Comparison of ENCODE assay signal across 17 cellular contexts in the genomic region with DNA sequence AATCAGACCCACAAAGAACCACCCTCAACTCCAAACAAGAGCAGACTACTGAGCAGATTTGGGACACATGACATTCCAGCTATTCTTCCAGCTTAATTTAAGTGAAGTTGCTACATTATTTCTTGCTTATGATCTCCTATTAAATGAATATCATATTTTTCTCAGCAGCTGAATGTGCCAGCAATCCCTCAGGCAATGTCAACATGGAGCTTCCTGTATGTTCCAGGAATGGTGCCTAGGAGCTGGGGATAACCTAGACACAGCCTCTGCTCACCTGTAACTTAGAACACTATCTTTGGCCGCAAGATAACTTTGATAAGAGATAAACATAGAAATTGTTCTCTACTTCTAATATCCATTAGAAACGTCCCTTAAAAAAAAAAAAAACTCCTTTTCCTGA.
DNase-seq lines count a peak whose midpoint lies in the region; ATAC-seq and TF ChIP-seq lines count a peak whose summit lies in the region.
"Had no signal": no experiment of that assay in that cellular context is flagged by ENCODE, and none has a peak within 500 bp of the region (broad histone marks: within the 10 kb centered on the region; RNA-seq: fewer than 3 reads in every experiment).

No MANE protein-coding gene starts in this region.

- H3K27me3 ChIP-seq in WERI-Rb-1 (ENCODE audit: insufficient read depth, low read depth, severe bottlenecking): no peaks in the 10 kb centered on the region
- no peaks in the 10 kb centered on the region for H3K27me3 ChIP-seq in trophoblast cell (ENCODE audit: insufficient read depth, low read length)

- no peak overlapping the region for H3K23ac ChIP-seq in trophoblast cell (ENCODE audit: low read length)

- no peaks in the 10 kb centered on the region for H3K27me3 Mint-ChIP-seq in activated naive CD8-positive, alpha-beta T cell treated with anti-CD3 and anti-CD28 coated beads, Interleukin-2, amount 50 U/mL, for 24 hours
- H3K27me3 Mint-ChIP-seq in activated naive CD8-positive, alpha-beta T cell treated with anti-CD3 and anti-CD28 coated beads for 36 hours: no peaks in the 10 kb centered on the region
- H3K27me3 Mint-ChIP-seq in immature natural killer cell (ENCODE audit: low read depth in 3 of 3): no peaks in the 10 kb centered on the region
- H3K27me3 Mint-ChIP-seq: CD4-positive, alpha-beta T cell had no signal

- no peaks in the 10 kb centered on the region for H3K36me3 Mint-ChIP-seq in activated naive CD8-positive, alpha-beta T cell treated with anti-CD3 and anti-CD28 coated beads, Interleukin-2, amount 50 U/mL, for 24 hours (ENCODE audit: low read depth)
- no peaks in the 10 kb centered on the region for H3K36me3 Mint-ChIP-seq in activated naive CD8-positive, alpha-beta T cell treated with anti-CD3 and anti-CD28 coated beads for 36 hours
- no peaks in the 10 kb centered on the region for H3K36me3 Mint-ChIP-seq in immature natural killer cell

- H3K4me3 ChIP-seq in WERI-Rb-1 (ENCODE audit: low read depth, low read length) (no peak overlapping the region), trophoblast cell (ENCODE audit: low read depth, low read length) (no peak overlapping the region)

- H3K9ac ChIP-seq in trophoblast cell (ENCODE audit: low read length): no peak overlapping the region

- no peaks in the 10 kb centered on the region for H3K9me3 Mint-ChIP-seq in activated naive CD8-positive, alpha-beta T cell treated with anti-CD3 and anti-CD28 coated beads, Interleukin-2, amount 50 U/mL, for 24 hours
- H3K9me3 Mint-ChIP-seq in activated naive CD8-positive, alpha-beta T cell treated with anti-CD3 and anti-CD28 coated beads for 36 hours: no peaks in the 10 kb centered on the region
- H3K9me3 Mint-ChIP-seq in immature natural killer cell: no peaks in the 10 kb centered on the region
- H3K9me3 Mint-ChIP-seq: H9 had no signal

- H3K79me1 ChIP-seq in trophoblast cell (ENCODE audit: low read length): no peaks in the 10 kb centered on the region

- H2AK5ac ChIP-seq in trophoblast cell (ENCODE audit: low read length): no peak overlapping the region

- no peak for TF ChIP-seq CTCF in WERI-Rb-1 (IDR thresholded peaks at IDR 0.05; ENCODE audit: low read depth, low read length)

- peak overlapping the region; percentile 3 for H3K27ac Mint-ChIP-seq in activated naive CD8-positive, alpha-beta T cell treated with anti-CD3 and anti-CD28 coated beads, Interleukin-2, amount 50 U/mL, for 24 hours
- H3K27ac Mint-ChIP-seq in activated naive CD8-positive, alpha-beta T cell treated with anti-CD3 and anti-CD28 coated beads for 36 hours: no peak overlapping the region
- no peak overlapping the region for H3K27ac Mint-ChIP-seq in immature natural killer cell
- H3K27ac Mint-ChIP-seq: CD4-positive, alpha-beta T cell; H9 had no signal

- H4K12ac ChIP-seq in trophoblast cell (ENCODE audit: low read depth, low read length): no peak overlapping the region

- no peak overlapping the region for H3K14ac ChIP-seq in trophoblast cell (ENCODE audit: low read length)

- no peak for DNase-seq in activated naive CD8-positive, alpha-beta T cell treated with anti-CD3 and anti-CD28 coated beads, Interleukin-2, amount 50 U/mL, for 24 hours
- no peak for DNase-seq in activated naive CD8-positive, alpha-beta T cell treated with anti-CD3 and anti-CD28 coated beads for 36 hours
- DNase-seq in NCI-H69 (lab: John Stamatoyannopoulos, UW) (peak; percentile 74), WERI-Rb-1 (no peak), trophoblast cell (peak; percentile 73 to 74), immature natural killer cell (no peak), AG20443 (ENCODE audit: low spot score) (no peak)
- DNase-seq: ACHN; AML-193; Caco-2; CD4-positive, alpha-beta T cell; DMS79 treated with DMSO at 0.1 percent for 48 hours; GF-D8; H9 had no signal

- no peak overlapping the region for H2BK5ac ChIP-seq in trophoblast cell (ENCODE audit: low read depth, low read length, poor library complexity)

- H3K4ac ChIP-seq in trophoblast cell (ENCODE audit: low read depth, low read length): no peak overlapping the region

- no peak overlapping the region for H3K4me2 ChIP-seq in trophoblast cell (ENCODE audit: low read length)

- H3K4me3 Mint-ChIP-seq in activated naive CD8-positive, alpha-beta T cell treated with anti-CD3 and anti-CD28 coated beads, Interleukin-2, amount 50 U/mL, for 24 hours: no peak overlapping the region
- no peak overlapping the region for H3K4me3 Mint-ChIP-seq in activated naive CD8-positive, alpha-beta T cell treated with anti-CD3 and anti-CD28 coated beads for 36 hours
- H3K4me3 Mint-ChIP-seq in immature natural killer cell: no peak overlapping the region
- H3K4me3 Mint-ChIP-seq: CD4-positive, alpha-beta T cell; H9 had no signal

- H2BK12ac ChIP-seq in trophoblast cell (ENCODE audit: low read length): no peak overlapping the region

- H3K9me3 ChIP-seq in WERI-Rb-1 (ENCODE audit: severe bottlenecking) (peaks cover 8% of the 10 kb centered on the region), trophoblast cell (ENCODE audit: insufficient read depth, low read depth, low read length) (no peaks in the 10 kb centered on the region)
- H3K9me3 ChIP-seq: Caco-2 had no signal

- no peak overlapping the region for H2AFZ ChIP-seq in trophoblast cell (ENCODE audit: insufficient read depth, low read length, poor library complexity)

- peaks cover 3% of the 10 kb centered on the region for H3K4me1 Mint-ChIP-seq in activated naive CD8-positive, alpha-beta T cell treated with anti-CD3 and anti-CD28 coated beads, Interleukin-2, amount 50 U/mL, for 24 hours
- peaks cover 8% of the 10 kb centered on the region for H3K4me1 Mint-ChIP-seq in activated naive CD8-positive, alpha-beta T cell treated with anti-CD3 and anti-CD28 coated beads for 36 hours
- peaks cover 7% of the 10 kb centered on the region in 2 donors for H3K4me1 Mint-ChIP-seq in immature natural killer cell

- no peaks in the 10 kb centered on the region for H3K4me1 ChIP-seq in trophoblast cell (ENCODE audit: control insufficient read depth in 1 of 2, insufficient read depth in 2 of 2, low read length in 2 of 2)

- no peak overlapping the region for H4K8ac ChIP-seq in trophoblast cell (ENCODE audit: low read depth, low read length)

- no CpG with 5 or more reads among the region's 2 CpGs for WGBS in trophoblast cell (ENCODE audit: extremely low coverage, insufficient coverage, insufficient read length)

- no peaks in the 10 kb centered on the region for H3K79me2 ChIP-seq in trophoblast cell (ENCODE audit: control insufficient read depth, insufficient read depth, low read length, poor library complexity)

- no peak overlapping the region for H2BK120ac ChIP-seq in trophoblast cell (ENCODE audit: insufficient read depth, low read length, poor library complexity)

- no peak overlapping the region for H3K18ac ChIP-seq in trophoblast cell (ENCODE audit: low read length)

- H3K36me3 ChIP-seq in WERI-Rb-1: no peaks in the 10 kb centered on the region
- H3K36me3 ChIP-seq in trophoblast cell (ENCODE audit: control insufficient read depth in 1 of 2, insufficient read depth in 2 of 2, low read length in 2 of 2): no peaks in the 10 kb centered on the region

- no peak for ATAC-seq in activated naive CD8-positive, alpha-beta T cell treated with anti-CD3 and anti-CD28 coated beads, Interleukin-2, amount 50 U/mL, for 24 hours
- no peak for ATAC-seq in GM21515 (IDR thresholded peaks at IDR 0.05; ENCODE audit: unreplicated experiment)

- H3K27ac ChIP-seq in WERI-Rb-1 (peak overlapping the region; percentile 97), trophoblast cell (ENCODE audit: low read depth, low read length) (no peak overlapping the region)
- H3K27ac ChIP-seq: C4-2B, HL-60 had no signal

- no peak overlapping the region for H4K91ac ChIP-seq in trophoblast cell (ENCODE audit: low read depth, low read length)

Comparison
In these comparisons a context has a peak if more than half of its experiments do, and no peak if none do; other contexts are left out.
1. DNase-seq: peak in NCI-H69 (single experiment) and trophoblast cell (2 of 2); none in activated naive CD8-positive, alpha-beta T cell treated with anti-CD3 and anti-CD28 coated beads, Interleukin-2, amount 50 U/mL, for 24 hours (single experiment), activated naive CD8-positive, alpha-beta T cell treated with anti-CD3 and anti-CD28 coated beads for 36 hours (single experiment), WERI-Rb-1 (single experiment), immature natural killer cell (0 of 3) and AG20443 (single experiment).